ENCODE assay signal across 8 cellular contexts in the genomic region with DNA sequence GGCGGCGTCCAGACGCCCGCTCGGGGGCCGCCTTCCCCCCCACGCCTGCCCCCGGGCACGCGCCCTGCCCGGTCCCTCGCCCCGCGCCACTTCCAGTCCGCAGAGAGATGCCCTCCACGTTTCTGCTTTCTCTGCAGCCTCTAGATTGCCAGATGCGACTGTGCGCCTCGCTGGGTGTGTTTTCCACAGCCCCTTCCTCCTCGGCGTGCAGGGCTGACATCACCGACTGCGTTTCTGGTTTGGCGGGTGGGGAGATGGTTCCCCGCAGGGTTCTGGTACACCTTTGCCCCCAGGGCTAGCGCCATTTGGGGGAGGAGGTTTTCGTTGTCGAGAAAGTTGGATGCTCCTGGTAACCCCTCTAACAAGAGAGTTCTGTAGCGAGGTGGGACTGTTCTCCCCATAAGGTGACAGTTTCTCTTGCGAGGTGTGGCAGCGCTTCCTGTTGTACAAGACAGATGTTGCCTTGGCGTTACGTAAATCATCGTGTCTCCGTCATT. TPM values are rescaled to one million over a fixed set of nuclear protein-coding genes. Genes with fewer than 3 reads are reported as not detected.
DNase-seq lines count a peak whose midpoint lies in the region; ATAC-seq and TF ChIP-seq lines count a peak whose summit lies in the region.

No MANE protein-coding gene starts in this region.

- DNase-seq in AG09309 (ENCODE audit: low read depth) (no peak), SK-N-MC (ENCODE audit: low read depth, low spot score) (no peak), right cardiac atrium (peak in 2 of 3 donors; percentile 48 to 71), gastrocnemius medialis (peak; percentile 18 to 42), Ammon's horn (ENCODE audit: low spot score) (no peak)
- DNase-seq in activated naive CD8-positive, alpha-beta T cell treated with anti-CD3 and anti-CD28 coated beads for 36 hours = peak; percentile 65

- peak; percentile 4 for TF ChIP-seq POLR2A in GM19099 (IDR thresholded peaks at IDR 0.05; ENCODE audit: extremely low read depth, insufficient read length, low read depth)
- no peak for TF ChIP-seq POLR2A in gastrocnemius medialis (IDR thresholded peaks at IDR 0.05)

- H3K36me3 Mint-ChIP-seq in activated naive CD8-positive, alpha-beta T cell treated with anti-CD3 and anti-CD28 coated beads for 36 hours = peaks cover 43% of the 10 kb centered on the region

- peaks cover 53% of the 10 kb centered on the region for H3K4me1 Mint-ChIP-seq in activated naive CD8-positive, alpha-beta T cell treated with anti-CD3 and anti-CD28 coated beads for 36 hours

- in situ Hi-C loops in gastrocnemius medialis (cut with MboI; ENCODE audit: low sequenced_read_pairs in 4 of 4) = loop anchor here (5.0 to 25.0 kb wide), 6 partner anchors 96 to 1836 kb away; a partner anchor contains a TSS

- WGBS in right cardiac atrium = 3% methylated on average over 35 of the region's 35 CpGs

- H3K27me3 Mint-ChIP-seq in activated naive CD8-positive, alpha-beta T cell treated with anti-CD3 and anti-CD28 coated beads for 36 hours = peaks cover 4% of the 10 kb centered on the region

- no peak for TF ChIP-seq CTCF in AG09309 (IDR thresholded peaks at IDR 0.05; ENCODE audit: control insufficient read depth, insufficient read depth, low read depth, low read length, missing control alignments)
- TF ChIP-seq CTCF in gastrocnemius medialis (IDR thresholded peaks at IDR 0.05 in 4 of 5, conservative IDR thresholded peaks at IDR 0.05 in 1 of 5) = no peak

- ATAC-seq in HG03460 (IDR thresholded peaks at IDR 0.05; ENCODE audit: unreplicated experiment) = peak; percentile 16
- no peak for ATAC-seq in right cardiac atrium
- peak in 1 of 2 donors; percentile 15 for ATAC-seq in gastrocnemius medialis

- H3K4me1 ChIP-seq in right cardiac atrium (ENCODE audit: control insufficient read depth, insufficient read depth, low read length) (peaks cover 5% of the 10 kb centered on the region), gastrocnemius medialis (peaks cover 42 to 50% of the 10 kb centered on the region in 2 donors)

- H3K9me3 ChIP-seq in SK-N-MC (ENCODE audit: low read depth, low read length) (no peaks in the 10 kb centered on the region), right cardiac atrium (ENCODE audit: control insufficient read depth, low read length) (no peaks in the 10 kb centered on the region), gastrocnemius medialis (no peaks in the 10 kb centered on the region)

- H3K27ac ChIP-seq in SK-N-MC (no peak overlapping the region), right cardiac atrium (ENCODE audit: low read length) (peak overlapping the region; percentile 75), gastrocnemius medialis (peak overlapping the region; percentile 91 to 94 (median 94))

- peak overlapping the region; percentile 96 for H3K4me3 Mint-ChIP-seq in activated naive CD8-positive, alpha-beta T cell treated with anti-CD3 and anti-CD28 coated beads for 36 hours

- no peaks in the 10 kb centered on the region for H3K9me3 Mint-ChIP-seq in activated naive CD8-positive, alpha-beta T cell treated with anti-CD3 and anti-CD28 coated beads for 36 hours

- H3K9ac ChIP-seq in SK-N-MC (ENCODE audit: insufficient read length) = peak overlapping the region; percentile 32

- H3K27me3 ChIP-seq in right cardiac atrium (ENCODE audit: control insufficient read depth, insufficient read depth) (no peaks in the 10 kb centered on the region), gastrocnemius medialis (no peaks in the 10 kb centered on the region)

- intact Hi-C loops in right cardiac atrium (cut with DNase I) = loop anchor here in 2 of 4 donors (5.0 kb wide), 1 partner anchor 359 kb away; no protein-coding TSS in a partner anchor
- intact Hi-C loops in gastrocnemius medialis (cut with DNase I; ENCODE audit: low total_unique reads) = loop anchor here (2.0 to 5.0 kb wide), 3 partner anchors 66 to 176 kb away; a partner anchor contains a TSS

- H3K36me3 ChIP-seq in SK-N-MC (ENCODE audit: insufficient read depth, low read length) (peaks cover 31% of the 10 kb centered on the region), gastrocnemius medialis (peaks cover 0 to 35% of the 10 kb centered on the region in 2 donors)

- H3K4me3 ChIP-seq in AG09309 (ENCODE audit: control insufficient read depth, low read depth, low read length) = peak overlapping the region; percentile 68
- H3K4me3 ChIP-seq in SK-N-MC = peak overlapping the region; percentile 98
- peak overlapping the region; percentile 84 for H3K4me3 ChIP-seq in right cardiac atrium (ENCODE audit: low read length)
- H3K4me3 ChIP-seq in gastrocnemius medialis = peak overlapping the region; percentile 82 to 100 (median 98)

- peak overlapping the region; percentile 98 for H3K27ac Mint-ChIP-seq in activated naive CD8-positive, alpha-beta T cell treated with anti-CD3 and anti-CD28 coated beads for 36 hours

RNA-seq across cellular contexts. Expression of a gene that starts 1.5 kb away (rescaled TPM):
- 100 to 1,000 TPM; 437 to 439 TPM for total RNA-seq in activated naive CD8-positive, alpha-beta T cell treated with anti-CD3 and anti-CD28 coated beads for 36 hours
- total RNA-seq in right cardiac atrium = 100 to 1,000 TPM; 381 to 508 (median 445) TPM
- 301 TPM for polyA plus RNA-seq in right cardiac atrium
- total RNA-seq in gastrocnemius medialis = 1,000 to 10,000 TPM in 2 of 4 donors, 100 to 1,000 TPM in 2; 466 to 1,278 (median 1,009) TPM

Comparison
In these comparisons a context has a peak if more than half of its experiments do, and no peak if none do; other contexts are left out.
1. DNase-seq: peak in activated naive CD8-positive, alpha-beta T cell treated with anti-CD3 and anti-CD28 coated beads for 36 hours (single experiment), right cardiac atrium (2 of 3) and gastrocnemius medialis (2 of 2); none in AG09309 (single experiment), SK-N-MC (single experiment) and Ammon's horn (single experiment).
2. Peak in every context shown above with its lines, with median percentiles within 50 percentile points of each other: H3K4me3 ChIP-seq.